ENCODE assay signal across 8 cellular contexts in the genomic region with DNA sequence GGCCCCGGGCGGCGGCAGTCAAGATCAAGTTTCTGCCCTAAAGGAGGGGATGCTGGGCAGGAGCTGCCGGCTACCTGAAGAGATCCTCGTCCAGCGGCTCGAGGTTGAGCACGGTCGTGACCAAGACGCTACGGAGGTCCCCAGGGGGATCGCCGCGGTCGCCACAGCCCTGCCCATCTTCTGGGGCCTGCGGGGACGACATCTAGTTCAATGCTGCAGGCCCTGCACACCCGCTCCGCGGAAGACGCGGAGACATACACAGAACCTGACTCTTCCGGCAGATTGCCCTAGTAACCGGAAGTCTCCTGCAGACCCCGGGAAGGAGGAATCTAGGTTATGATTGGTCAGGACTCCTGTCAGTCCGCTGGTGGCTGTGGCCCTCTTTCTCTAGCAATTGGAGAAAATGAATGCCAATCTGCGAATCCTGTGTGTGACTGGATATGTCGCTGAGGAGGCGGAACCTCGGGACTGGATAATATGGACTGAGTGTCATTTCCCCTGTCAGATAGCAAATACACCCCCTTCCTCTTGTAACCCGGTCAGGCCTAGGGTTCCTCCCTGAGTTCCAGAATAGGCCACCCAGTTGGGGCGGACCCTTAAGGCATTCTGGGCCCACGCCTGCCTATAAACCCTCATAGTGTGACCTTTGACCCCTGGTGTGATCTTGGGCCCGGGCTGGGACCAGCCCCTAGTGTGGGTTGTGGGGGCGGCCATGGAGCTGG. TPM values are rescaled to one million over a fixed set of nuclear protein-coding genes. Genes with fewer than 3 reads are reported as not detected.
DNase-seq lines count a peak whose midpoint lies in the region; ATAC-seq and TF ChIP-seq lines count a peak whose summit lies in the region.

A gene (minus strand): TSS at position 279 of the 722 bp plus-strand sequence. CDS start 77 bp downstream, at position 202.
A gene (plus strand): TSS at position 501 of the 722 bp plus-strand sequence. CDS start 212 bp downstream, at position 713.

- H3K9me3 ChIP-seq in spleen = no peaks in the 10 kb centered on the region

- TF ChIP-seq POLR2A in spleen (IDR thresholded peaks at IDR 0.05) = peak in 1 of 3 donors; percentile 72

- peak within 1 kb of the TSS; percentile 80 to 95 (median 88) for H3K27ac ChIP-seq in spleen

- peaks cover 31 to 79% (median 38%) of the 10 kb centered on the region in 6 donors for H3K4me1 ChIP-seq in spleen

- DNase-seq in AG08396 (ENCODE audit: low spot score) = peak; percentile 99
- peak; percentile 100 for DNase-seq in NCI-H2227 (lab: John Stamatoyannopoulos, UW; ENCODE audit: unreplicated experiment)
- DNase-seq in central memory CD4-positive, alpha-beta T cell = peak; percentile 98
- DNase-seq in iris pigment epithelial cell (ENCODE audit: low read depth) = peak; percentile 100
- DNase-seq in spleen = peak; percentile 93

- WGBS in spleen, 5 donors = 0 to 1% (median 0%) methylated on average over 20 to 35 of the region's 35 CpGs

- TF ChIP-seq CTCF in WI38 (IDR thresholded peaks at IDR 0.05; ENCODE audit: low read depth, low read length) (no peak), spleen (IDR thresholded peaks at IDR 0.05 in 8 of 11, conservative IDR thresholded peaks at IDR 0.05 in 3 of 11) (peak in 1 of 11 experiments; percentile 16)

- no peaks in the 10 kb centered on the region for H3K27me3 ChIP-seq in spleen (replicated peaks in 1 of 7)

- peak within 1 kb of the TSS; percentile 89 for H3K4me3 ChIP-seq in WI38 (ENCODE audit: low read depth, low read length)
- peak within 1 kb of the TSS; percentile 80 to 93 (median 87) for H3K4me3 ChIP-seq in spleen

- intact Hi-C loops in spleen (cut with DNase I; ENCODE audit: low total_unique reads) = no loop called here

- peaks cover 0 to 31% (median 14%) of the 10 kb centered on the region in 6 donors for H3K36me3 ChIP-seq in spleen

- ATAC-seq in GM18909 (IDR thresholded peaks at IDR 0.05; ENCODE audit: poor library complexity, unreplicated experiment) (peak; percentile 95), HG03159 (IDR thresholded peaks at IDR 0.05; ENCODE audit: unreplicated experiment) (peak; percentile 95)

RNA-seq across cellular contexts. Expression of the first gene that starts in this region (rescaled TPM):
- 10 to 100 TPM; 19.4 to 37.4 (median 24.7) TPM for total RNA-seq in spleen
- polyA plus RNA-seq in spleen = 10 to 100 TPM; 28.1 to 36.7 (median 34.2) TPM

RNA-seq across cellular contexts. Expression of the second gene that starts in this region (rescaled TPM):
- 1 to 10 TPM; 4.4 to 7.1 (median 5.4) TPM for total RNA-seq in spleen
- 1 to 10 TPM; 3.1 to 4.2 (median 3.5) TPM for polyA plus RNA-seq in spleen

Comparison
In these comparisons a context has a peak if more than half of its experiments do, and no peak if none do; other contexts are left out.
1. Peak in every context shown above with its lines: DNase-seq, ATAC-seq, H3K4me3 ChIP-seq and H3K27ac ChIP-seq.